In the genomic region with DNA sequence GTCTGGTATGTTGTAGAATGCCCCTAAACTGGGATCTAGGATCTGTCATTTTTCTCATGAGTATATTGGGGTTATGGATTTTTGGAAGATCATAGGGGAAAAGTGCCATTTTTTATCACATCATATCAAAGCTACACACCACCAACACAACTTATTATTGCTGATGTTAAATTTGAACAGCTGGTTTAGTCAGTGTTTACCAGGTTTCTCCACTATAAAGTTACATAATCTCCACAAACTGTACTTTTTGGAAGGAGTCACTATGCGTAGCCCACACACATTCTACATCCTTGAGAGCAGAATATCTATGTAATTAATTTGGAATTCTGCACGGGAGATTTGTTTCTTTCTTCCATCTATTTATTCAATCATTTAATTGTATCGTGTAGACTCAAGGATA, we compare ENCODE assay signal across 2 cellular contexts.
TF ChIP-seq lines count a peak whose summit lies in the region.

No MANE protein-coding gene starts in this region.

TF ChIP-seq in HepG2, 621 proteins besides CTCF, POLR2A, EP300 and RAD21:
- TF ChIP-seq ZNF598 (CRISPR knock-in tag; IDR thresholded peaks at IDR 0.05; ENCODE audit: borderline replicate concordance), result no peak
- no peak for TF ChIP-seq ZNF850 (CRISPR knock-in tag; conservative IDR thresholded peaks at IDR 0.05)
- TF ChIP-seq MAF1 (CRISPR knock-in tag; IDR thresholded peaks at IDR 0.05; ENCODE audit: borderline replicate concordance), result no peak
- TF ChIP-seq HOXA9 (CRISPR knock-in tag; IDR thresholded peaks at IDR 0.05; ENCODE audit: borderline replicate concordance), result no peak
- no peak for TF ChIP-seq PCBP2 (optimal IDR thresholded peaks at IDR 0.05; ENCODE audit: low read depth, low read length, poor library complexity, severe bottlenecking)
- TF ChIP-seq ZNF724P (CRISPR knock-in tag; IDR thresholded peaks at IDR 0.05; ENCODE audit: borderline replicate concordance), result no peak
- TF ChIP-seq PHF21A (CRISPR knock-in tag; IDR thresholded peaks at IDR 0.05), result no peak
- TF ChIP-seq ZNF879 (CRISPR knock-in tag; IDR thresholded peaks at IDR 0.05), result no peak
- TF ChIP-seq KLF13 (CRISPR knock-in tag; IDR thresholded peaks at IDR 0.05), result no peak
- no peak for TF ChIP-seq ZNF549 (CRISPR knock-in tag; IDR thresholded peaks at IDR 0.05)
- TF ChIP-seq SIN3B (IDR thresholded peaks at IDR 0.05; ENCODE audit: low read length), result no peak
- TF ChIP-seq ZSCAN29 (CRISPR knock-in tag; conservative IDR thresholded peaks at IDR 0.05), result no peak
- TF ChIP-seq ZFX (CRISPR knock-in tag; IDR thresholded peaks at IDR 0.05; ENCODE audit: low read depth), result no peak
- no peak for TF ChIP-seq REXO4 (CRISPR knock-in tag; IDR thresholded peaks at IDR 0.05; ENCODE audit: borderline replicate concordance)
- no peak for TF ChIP-seq BHLHE40 (IDR thresholded peaks at IDR 0.05; ENCODE audit: low read length)
- TF ChIP-seq, protein P1, sequence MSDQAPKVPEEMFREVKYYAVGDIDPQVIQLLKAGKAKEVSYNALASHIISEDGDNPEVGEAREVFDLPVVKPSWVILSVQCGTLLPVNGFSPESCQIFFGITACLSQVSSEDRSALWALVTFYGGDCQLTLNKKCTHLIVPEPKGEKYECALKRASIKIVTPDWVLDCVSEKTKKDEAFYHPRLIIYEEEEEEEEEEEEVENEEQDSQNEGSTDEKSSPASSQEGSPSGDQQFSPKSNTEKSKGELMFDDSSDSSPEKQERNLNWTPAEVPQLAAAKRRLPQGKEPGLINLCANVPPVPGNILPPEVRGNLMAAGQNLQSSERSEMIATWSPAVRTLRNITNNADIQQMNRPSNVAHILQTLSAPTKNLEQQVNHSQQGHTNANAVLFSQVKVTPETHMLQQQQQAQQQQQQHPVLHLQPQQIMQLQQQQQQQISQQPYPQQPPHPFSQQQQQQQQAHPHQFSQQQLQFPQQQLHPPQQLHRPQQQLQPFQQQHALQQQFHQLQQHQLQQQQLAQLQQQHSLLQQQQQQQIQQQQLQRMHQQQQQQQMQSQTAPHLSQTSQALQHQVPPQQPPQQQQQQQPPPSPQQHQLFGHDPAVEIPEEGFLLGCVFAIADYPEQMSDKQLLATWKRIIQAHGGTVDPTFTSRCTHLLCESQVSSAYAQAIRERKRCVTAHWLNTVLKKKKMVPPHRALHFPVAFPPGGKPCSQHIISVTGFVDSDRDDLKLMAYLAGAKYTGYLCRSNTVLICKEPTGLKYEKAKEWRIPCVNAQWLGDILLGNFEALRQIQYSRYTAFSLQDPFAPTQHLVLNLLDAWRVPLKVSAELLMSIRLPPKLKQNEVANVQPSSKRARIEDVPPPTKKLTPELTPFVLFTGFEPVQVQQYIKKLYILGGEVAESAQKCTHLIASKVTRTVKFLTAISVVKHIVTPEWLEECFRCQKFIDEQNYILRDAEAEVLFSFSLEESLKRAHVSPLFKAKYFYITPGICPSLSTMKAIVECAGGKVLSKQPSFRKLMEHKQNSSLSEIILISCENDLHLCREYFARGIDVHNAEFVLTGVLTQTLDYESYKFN (CRISPR knock-in tag; conservative IDR thresholded peaks at IDR 0.05), result no peak
- TF ChIP-seq ZNF766 (CRISPR knock-in tag; IDR thresholded peaks at IDR 0.05; ENCODE audit: borderline replicate concordance), result no peak
- TF ChIP-seq, protein P2, sequence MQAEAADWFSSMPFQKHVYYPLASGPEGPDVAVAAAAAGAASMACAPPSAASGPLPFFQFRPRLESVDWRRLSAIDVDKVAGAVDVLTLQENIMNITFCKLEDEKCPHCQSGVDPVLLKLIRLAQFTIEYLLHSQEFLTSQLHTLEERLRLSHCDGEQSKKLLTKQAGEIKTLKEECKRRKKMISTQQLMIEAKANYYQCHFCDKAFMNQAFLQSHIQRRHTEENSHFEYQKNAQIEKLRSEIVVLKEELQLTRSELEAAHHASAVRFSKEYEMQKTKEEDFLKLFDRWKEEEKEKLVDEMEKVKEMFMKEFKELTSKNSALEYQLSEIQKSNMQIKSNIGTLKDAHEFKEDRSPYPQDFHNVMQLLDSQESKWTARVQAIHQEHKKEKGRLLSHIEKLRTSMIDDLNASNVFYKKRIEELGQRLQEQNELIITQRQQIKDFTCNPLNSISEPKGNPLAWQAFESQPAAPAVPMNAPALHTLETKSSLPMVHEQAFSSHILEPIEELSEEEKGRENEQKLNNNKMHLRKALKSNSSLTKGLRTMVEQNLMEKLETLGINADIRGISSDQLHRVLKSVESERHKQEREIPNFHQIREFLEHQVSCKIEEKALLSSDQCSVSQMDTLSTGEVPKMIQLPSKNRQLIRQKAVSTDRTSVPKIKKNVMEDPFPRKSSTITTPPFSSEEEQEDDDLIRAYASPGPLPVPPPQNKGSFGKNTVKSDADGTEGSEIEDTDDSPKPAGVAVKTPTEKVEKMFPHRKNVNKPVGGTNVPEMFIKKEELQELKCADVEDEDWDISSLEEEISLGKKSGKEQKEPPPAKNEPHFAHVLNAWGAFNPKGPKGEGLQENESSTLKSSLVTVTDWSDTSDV (CRISPR knock-in tag; IDR thresholded peaks at IDR 0.05), result no peak

TF ChIP-seq in HEK293T, 16 proteins besides CTCF, POLR2A, EP300 and RAD21:
- TF ChIP-seq BHLHE40 (IDR thresholded peaks at IDR 0.05; ENCODE audit: borderline replicate concordance), result no peak
- TF ChIP-seq CTBP1 (IDR thresholded peaks at IDR 0.05; ENCODE audit: borderline replicate concordance), result no peak
- no peak for TF ChIP-seq NFRKB (IDR thresholded peaks at IDR 0.05)
- TF ChIP-seq FOXM1 (IDR thresholded peaks at IDR 0.05; ENCODE audit: borderline replicate concordance), result no peak
- no peak for TF ChIP-seq FOXK2 (IDR thresholded peaks at IDR 0.05)
- TF ChIP-seq TARDBP (IDR thresholded peaks at IDR 0.05), result no peak
- TF ChIP-seq L3MBTL2 (conservative IDR thresholded peaks at IDR 0.05), result no peak
- TF ChIP-seq ARNT (IDR thresholded peaks at IDR 0.05), result no peak
- TF ChIP-seq ELF4 (IDR thresholded peaks at IDR 0.05), result no peak
- TF ChIP-seq LEF1 (IDR thresholded peaks at IDR 0.05; ENCODE audit: borderline replicate concordance), result no peak
- TF ChIP-seq, protein P3, sequence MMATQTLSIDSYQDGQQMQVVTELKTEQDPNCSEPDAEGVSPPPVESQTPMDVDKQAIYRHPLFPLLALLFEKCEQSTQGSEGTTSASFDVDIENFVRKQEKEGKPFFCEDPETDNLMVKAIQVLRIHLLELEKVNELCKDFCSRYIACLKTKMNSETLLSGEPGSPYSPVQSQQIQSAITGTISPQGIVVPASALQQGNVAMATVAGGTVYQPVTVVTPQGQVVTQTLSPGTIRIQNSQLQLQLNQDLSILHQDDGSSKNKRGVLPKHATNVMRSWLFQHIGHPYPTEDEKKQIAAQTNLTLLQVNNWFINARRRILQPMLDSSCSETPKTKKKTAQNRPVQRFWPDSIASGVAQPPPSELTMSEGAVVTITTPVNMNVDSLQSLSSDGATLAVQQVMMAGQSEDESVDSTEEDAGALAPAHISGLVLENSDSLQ (IDR thresholded peaks at IDR 0.05), result no peak
- TF ChIP-seq SUZ12 (IDR thresholded peaks at IDR 0.05), result no peak
- TF ChIP-seq FOXA1 (IDR thresholded peaks at IDR 0.05), result no peak
- TF ChIP-seq SP1 (IDR thresholded peaks at IDR 0.05), result no peak
